Comparison of ENCODE assay signal across 19 cellular contexts in genomic region chr7:123784263-123784662, GRCh38. TPM values are rescaled to one million over a fixed set of nuclear protein-coding genes. Genes with fewer than 3 reads are reported as not detected.
DNase-seq lines count a peak whose midpoint lies in the region; ATAC-seq, FAIRE-seq and TF ChIP-seq lines count a peak whose summit lies in the region.
"Had no signal": no experiment of that assay in that cellular context is flagged by ENCODE, and none has a peak within 500 bp of the region (broad histone marks: within the 10 kb centered on the region; RNA-seq: fewer than 3 reads in every experiment).

No MANE protein-coding gene starts in this region.

- TF ChIP-seq POLR2A in sigmoid colon (IDR thresholded peaks at IDR 0.05), result no peak

- no peak for TF ChIP-seq CTCF in sigmoid colon (IDR thresholded peaks at IDR 0.05)
- TF ChIP-seq CTCF in activated CD8-positive, alpha-beta T cell treated with anti-CD3 and anti-CD28 coated beads for 36 hours (IDR thresholded peaks at IDR 0.05), result no peak

- no peaks in the 10 kb centered on the region for H3K27me3 ChIP-seq in sigmoid colon
- H3K27me3 ChIP-seq: foreskin keratinocyte, suprapubic skin had no signal

- peaks cover 3% of the 10 kb centered on the region for H3K27me3 Mint-ChIP-seq in activated CD8-positive, alpha-beta T cell treated with anti-CD3 and anti-CD28 coated beads for 36 hours
- H3K27me3 Mint-ChIP-seq: brain had no signal

- no peak for TF ChIP-seq EP300 in sigmoid colon (IDR thresholded peaks at IDR 0.05)

- no peaks in the 10 kb centered on the region for H3K9me3 ChIP-seq in sigmoid colon
- H3K9me3 ChIP-seq: suprapubic skin had no signal

- FAIRE-seq in endometrium (lab: Jason Lieb, UNC), result peak; percentile 96
- FAIRE-seq: HTR-8/SVneo had no signal

- H3K36me3 ChIP-seq in sigmoid colon, result no peaks in the 10 kb centered on the region
- H3K36me3 ChIP-seq: suprapubic skin had no signal

- H3K36me3 Mint-ChIP-seq in activated CD8-positive, alpha-beta T cell treated with anti-CD3 and anti-CD28 coated beads for 36 hours (ENCODE audit: low read depth), result no peaks in the 10 kb centered on the region
- H3K36me3 Mint-ChIP-seq: brain had no signal

- H3K9me3 Mint-ChIP-seq in activated CD8-positive, alpha-beta T cell treated with anti-CD3 and anti-CD28 coated beads for 36 hours, result no peaks in the 10 kb centered on the region
- H3K9me3 Mint-ChIP-seq: activated CD4-positive, alpha-beta T cell treated with anti-CD3 and anti-CD28 coated beads, Interleukin-2, amount 10 ng/mL, durations not matched to agents 24 days and 14 days; activated naive CD4-positive, alpha-beta T cell treated with anti-CD3 and anti-CD28 coated beads for 36 hours; brain; neural crest cell had no signal

- no peak overlapping the region for H3K27ac Mint-ChIP-seq in activated CD8-positive, alpha-beta T cell treated with anti-CD3 and anti-CD28 coated beads for 36 hours
- H3K27ac Mint-ChIP-seq: activated CD4-positive, alpha-beta T cell treated with anti-CD3 and anti-CD28 coated beads, Interleukin-2, amount 10 ng/mL, durations not matched to agents 24 days and 14 days; activated naive CD4-positive, alpha-beta T cell treated with anti-CD3 and anti-CD28 coated beads for 36 hours; brain had no signal

- H3K27ac ChIP-seq in sigmoid colon, result peak overlapping the region in 3 of 4 donors; percentile 10 to 30 (median 30)
- H3K27ac ChIP-seq: foreskin keratinocyte, suprapubic skin had no signal

- intact Hi-C loops in sigmoid colon (cut with DNase I), result no loop called here
- intact Hi-C loops in activated CD8-positive, alpha-beta T cell treated with anti-CD3 and anti-CD28 coated beads for 36 hours (cut with micrococcal nuclease), result no loop called here

- CTCF ChIA-PET in activated CD8-positive, alpha-beta T cell treated with anti-CD3 and anti-CD28 coated beads for 36 hours (lab: Charles Lee), result interaction anchor here (0.7 to 2.4 kb wide), 4 partner anchors 13 to 160 kb away, joined by 3 to 13 read pairs (median 4); no protein-coding TSS in a partner anchor

- no peaks in the 10 kb centered on the region for H3K4me1 Mint-ChIP-seq in activated CD8-positive, alpha-beta T cell treated with anti-CD3 and anti-CD28 coated beads for 36 hours (ENCODE audit: low read depth)
- H3K4me1 Mint-ChIP-seq: activated CD4-positive, alpha-beta T cell treated with anti-CD3 and anti-CD28 coated beads, Interleukin-2, amount 10 ng/mL, durations not matched to agents 24 days and 14 days; brain; neural crest cell had no signal

- no peak overlapping the region for H3K4me3 Mint-ChIP-seq in activated CD8-positive, alpha-beta T cell treated with anti-CD3 and anti-CD28 coated beads for 36 hours
- H3K4me3 Mint-ChIP-seq: activated CD4-positive, alpha-beta T cell treated with anti-CD3 and anti-CD28 coated beads, Interleukin-2, amount 10 ng/mL, durations not matched to agents 24 days and 14 days; activated naive CD4-positive, alpha-beta T cell treated with anti-CD3 and anti-CD28 coated beads for 36 hours; brain; neural crest cell had no signal

- no peak for ATAC-seq in activated CD8-positive, alpha-beta T cell treated with anti-CD3 and anti-CD28 coated beads for 36 hours
- ATAC-seq in GM18907 (IDR thresholded peaks at IDR 0.05; ENCODE audit: unreplicated experiment) (no peak), GM21390 (IDR thresholded peaks at IDR 0.05; ENCODE audit: unreplicated experiment) (no peak)
- ATAC-seq: foreskin keratinocyte had no signal

- no peak overlapping the region for H3K4me3 ChIP-seq in sigmoid colon
- H3K4me3 ChIP-seq: suprapubic skin had no signal

- DNase-seq in MV-4-11 (lab: John Stamatoyannopoulos, UW) (peak; percentile 7), iris pigment epithelial cell (ENCODE audit: low read depth) (peak; percentile 2), sigmoid colon (no peak), NCI-H526 (lab: John Stamatoyannopoulos, UW) (no peak)
- DNase-seq in activated CD8-positive, alpha-beta T cell treated with anti-CD3 and anti-CD28 coated beads for 36 hours, result no peak
- DNase-seq: activated CD4-positive, alpha-beta T cell treated with anti-CD3 and anti-CD28 coated beads, Interleukin-2, amount 10 ng/mL, durations not matched to agents 24 days and 14 days; activated naive CD4-positive, alpha-beta T cell treated with anti-CD3 and anti-CD28 coated beads for 36 hours; DMS 273 treated with DMSO at 0.1 percent for 48 hours; effector CD4-positive, alpha-beta T cell; foreskin keratinocyte; mammary epithelial cell; NCI-H446 had no signal

- POLR2A ChIA-PET in activated CD8-positive, alpha-beta T cell treated with anti-CD3 and anti-CD28 coated beads for 36 hours (lab: Charles Lee), result no interaction called here

- H3K4me1 ChIP-seq in sigmoid colon, result no peaks in the 10 kb centered on the region
- H3K4me1 ChIP-seq: suprapubic skin had no signal

RNA-seq across cellular contexts. Expression of gene WASL, which starts 35.5 kb away (rescaled TPM):
- 10 to 100 TPM; 32.4 to 45.3 (median 39.0) TPM for total RNA-seq in sigmoid colon
- polyA plus RNA-seq in sigmoid colon, result 10 to 100 TPM; 33.0 to 80.5 (median 71.5) TPM
- 1 to 10 TPM; 5.8 to 5.9 TPM for total RNA-seq in activated CD8-positive, alpha-beta T cell treated with anti-CD3 and anti-CD28 coated beads for 36 hours

Comparison
In these comparisons a context has a peak if more than half of its experiments do, and no peak if none do; other contexts are left out.
1. DNase-seq: peak in MV-4-11 (single experiment) and iris pigment epithelial cell (single experiment); none in sigmoid colon (single experiment), NCI-H526 (0 of 2) and activated CD8-positive, alpha-beta T cell treated with anti-CD3 and anti-CD28 coated beads for 36 hours (single experiment).
2. RNA of gene WASL, which starts 35.5 kb away (total RNA-seq): 32.4 to 45.3 TPM in sigmoid colon; 5.8 to 5.9 TPM in activated CD8-positive, alpha-beta T cell treated with anti-CD3 and anti-CD28 coated beads for 36 hours; every median in the first group is over 4 times any median in the second.